ENCODE assay signal across 3 cellular contexts in the genomic region with DNA sequence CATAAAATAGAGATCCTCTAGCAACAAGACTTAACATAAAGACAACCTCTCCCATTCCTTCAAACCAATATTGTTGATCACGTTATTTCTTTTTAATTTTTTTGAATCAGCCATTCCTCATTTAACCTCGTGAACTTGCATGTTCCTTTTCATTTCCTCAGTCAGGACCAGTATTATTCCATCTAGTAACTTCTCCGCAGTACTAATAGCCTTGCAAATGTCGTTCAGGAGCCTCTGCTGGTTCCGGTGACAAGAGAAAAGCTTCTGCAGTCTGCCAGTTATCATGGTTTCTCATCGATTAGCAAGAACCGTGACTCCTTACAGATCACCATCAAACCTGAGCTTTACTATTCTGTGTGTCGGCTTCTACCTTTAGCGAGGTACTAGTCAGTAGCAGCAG.
TF ChIP-seq lines count a peak whose summit lies in the region.

No MANE protein-coding gene starts in this region.

TF ChIP-seq in A549, 52 proteins besides CTCF, POLR2A, EP300 and RAD21:
- TF ChIP-seq EHF (CRISPR knock-in tag; IDR thresholded peaks at IDR 0.05) (no peak), FOSB (CRISPR knock-in tag; IDR thresholded peaks at IDR 0.05) (no peak), MAFK (IDR thresholded peaks at IDR 0.05; ENCODE audit: partially characterized antibody) (no peak), MAZ (IDR thresholded peaks at IDR 0.05; ENCODE audit: borderline replicate concordance, low read depth, low read length) (no peak), SMC3 (IDR thresholded peaks at IDR 0.05) (no peak), PHF8 (IDR thresholded peaks at IDR 0.05; ENCODE audit: borderline replicate concordance, low read depth) (no peak), HOXB13 (CRISPR knock-in tag; IDR thresholded peaks at IDR 0.05; ENCODE audit: low read depth) (no peak), RCOR1 (IDR thresholded peaks at IDR 0.05; ENCODE audit: low read depth, low read length) (no peak)
- TF ChIP-seq, protein P1, sequence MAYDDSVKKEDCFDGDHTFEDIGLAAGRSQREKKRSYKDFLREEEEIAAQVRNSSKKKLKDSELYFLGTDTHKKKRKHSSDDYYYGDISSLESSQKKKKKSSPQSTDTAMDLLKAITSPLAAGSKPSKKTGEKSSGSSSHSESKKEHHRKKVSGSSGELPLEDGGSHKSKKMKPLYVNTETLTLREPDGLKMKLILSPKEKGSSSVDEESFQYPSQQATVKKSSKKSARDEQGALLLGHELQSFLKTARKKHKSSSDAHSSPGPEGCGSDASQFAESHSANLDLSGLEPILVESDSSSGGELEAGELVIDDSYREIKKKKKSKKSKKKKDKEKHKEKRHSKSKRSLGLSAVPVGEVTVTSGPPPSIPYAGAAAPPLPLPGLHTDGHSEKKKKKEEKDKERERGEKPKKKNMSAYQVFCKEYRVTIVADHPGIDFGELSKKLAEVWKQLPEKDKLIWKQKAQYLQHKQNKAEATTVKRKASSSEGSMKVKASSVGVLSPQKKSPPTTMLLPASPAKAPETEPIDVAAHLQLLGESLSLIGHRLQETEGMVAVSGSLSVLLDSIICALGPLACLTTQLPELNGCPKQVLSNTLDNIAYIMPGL (CRISPR knock-in tag; IDR thresholded peaks at IDR 0.05; ENCODE audit: borderline replicate concordance) = no peak

TF ChIP-seq in H1, 55 proteins besides CTCF, POLR2A, EP300 and RAD21:
- TF ChIP-seq, protein P2, sequence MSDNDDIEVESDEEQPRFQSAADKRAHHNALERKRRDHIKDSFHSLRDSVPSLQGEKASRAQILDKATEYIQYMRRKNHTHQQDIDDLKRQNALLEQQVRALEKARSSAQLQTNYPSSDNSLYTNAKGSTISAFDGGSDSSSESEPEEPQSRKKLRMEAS (IDR thresholded peaks at IDR 0.05) = no peak
- TF ChIP-seq, protein P3, sequence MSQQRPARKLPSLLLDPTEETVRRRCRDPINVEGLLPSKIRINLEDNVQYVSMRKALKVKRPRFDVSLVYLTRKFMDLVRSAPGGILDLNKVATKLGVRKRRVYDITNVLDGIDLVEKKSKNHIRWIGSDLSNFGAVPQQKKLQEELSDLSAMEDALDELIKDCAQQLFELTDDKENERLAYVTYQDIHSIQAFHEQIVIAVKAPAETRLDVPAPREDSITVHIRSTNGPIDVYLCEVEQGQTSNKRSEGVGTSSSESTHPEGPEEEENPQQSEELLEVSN (IDR thresholded peaks at IDR 0.05) = no peak
- TF ChIP-seq SAP30 (IDR thresholded peaks at IDR 0.05; ENCODE audit: insufficient read depth, insufficient replicate concordance, low read length) (no peak), BCL11A (IDR thresholded peaks at IDR 0.05; ENCODE audit: low read depth in 2 of 2, low read length in 2 of 2) (no peak), BACH1 (IDR thresholded peaks at IDR 0.05; ENCODE audit: low read length) (no peak), PHF8 (conservative IDR thresholded peaks at IDR 0.05; ENCODE audit: low read depth, low read length) (no peak), RFX5 (IDR thresholded peaks at IDR 0.05; ENCODE audit: borderline replicate concordance, low read depth, low read length) (no peak), NRF1 (IDR thresholded peaks at IDR 0.05; ENCODE audit: low read depth, low read length) (no peak), TCF12 (IDR thresholded peaks at IDR 0.05; ENCODE audit: low read depth, low read length) (no peak), CEBPB (IDR thresholded peaks at IDR 0.05; ENCODE audit: low read depth, low read length) (no peak), EGR1 (IDR thresholded peaks at IDR 0.05; ENCODE audit: borderline replicate concordance, low read depth, low read length) (no peak), KDM5A (IDR thresholded peaks at IDR 0.05; ENCODE audit: low read length) (no peak), RXRA (IDR thresholded peaks at IDR 0.05; ENCODE audit: insufficient read depth, low read depth, low read length) (no peak), CBX8 (IDR thresholded peaks at IDR 0.05; ENCODE audit: borderline replicate concordance, low read depth, low read length) (no peak), KDM4A (IDR thresholded peaks at IDR 0.05; ENCODE audit: low read depth, low read length, severe bottlenecking) (no peak), YY1 (IDR thresholded peaks at IDR 0.05; ENCODE audit: low read depth, low read length) (no peak), FOSL1 (IDR thresholded peaks at IDR 0.05; ENCODE audit: insufficient read depth, low read depth, low read length) (no peak)
- TF ChIP-seq, protein P4, sequence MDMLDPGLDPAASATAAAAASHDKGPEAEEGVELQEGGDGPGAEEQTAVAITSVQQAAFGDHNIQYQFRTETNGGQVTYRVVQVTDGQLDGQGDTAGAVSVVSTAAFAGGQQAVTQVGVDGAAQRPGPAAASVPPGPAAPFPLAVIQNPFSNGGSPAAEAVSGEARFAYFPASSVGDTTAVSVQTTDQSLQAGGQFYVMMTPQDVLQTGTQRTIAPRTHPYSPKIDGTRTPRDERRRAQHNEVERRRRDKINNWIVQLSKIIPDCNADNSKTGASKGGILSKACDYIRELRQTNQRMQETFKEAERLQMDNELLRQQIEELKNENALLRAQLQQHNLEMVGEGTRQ (IDR thresholded peaks at IDR 0.05; ENCODE audit: low read length) = no peak
- TF ChIP-seq, protein P5, sequence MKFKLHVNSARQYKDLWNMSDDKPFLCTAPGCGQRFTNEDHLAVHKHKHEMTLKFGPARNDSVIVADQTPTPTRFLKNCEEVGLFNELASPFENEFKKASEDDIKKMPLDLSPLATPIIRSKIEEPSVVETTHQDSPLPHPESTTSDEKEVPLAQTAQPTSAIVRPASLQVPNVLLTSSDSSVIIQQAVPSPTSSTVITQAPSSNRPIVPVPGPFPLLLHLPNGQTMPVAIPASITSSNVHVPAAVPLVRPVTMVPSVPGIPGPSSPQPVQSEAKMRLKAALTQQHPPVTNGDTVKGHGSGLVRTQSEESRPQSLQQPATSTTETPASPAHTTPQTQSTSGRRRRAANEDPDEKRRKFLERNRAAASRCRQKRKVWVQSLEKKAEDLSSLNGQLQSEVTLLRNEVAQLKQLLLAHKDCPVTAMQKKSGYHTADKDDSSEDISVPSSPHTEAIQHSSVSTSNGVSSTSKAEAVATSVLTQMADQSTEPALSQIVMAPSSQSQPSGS (IDR thresholded peaks at IDR 0.05; ENCODE audit: low read length) = no peak

TF ChIP-seq in HEK293T, 16 proteins besides CTCF, POLR2A, EP300 and RAD21:
- TF ChIP-seq BHLHE40 (IDR thresholded peaks at IDR 0.05; ENCODE audit: borderline replicate concordance) = no peak
- TF ChIP-seq ELF4 (IDR thresholded peaks at IDR 0.05) = no peak
- no peak for TF ChIP-seq TARDBP (IDR thresholded peaks at IDR 0.05)
- no peak for TF ChIP-seq LEF1 (IDR thresholded peaks at IDR 0.05; ENCODE audit: borderline replicate concordance)
- TF ChIP-seq NFRKB (IDR thresholded peaks at IDR 0.05) = no peak
- no peak for TF ChIP-seq SUZ12 (IDR thresholded peaks at IDR 0.05)
- TF ChIP-seq ZNF384 (IDR thresholded peaks at IDR 0.05) = no peak
- no peak for TF ChIP-seq L3MBTL2 (conservative IDR thresholded peaks at IDR 0.05)
- no peak for TF ChIP-seq CTBP1 (IDR thresholded peaks at IDR 0.05; ENCODE audit: borderline replicate concordance)
- TF ChIP-seq, protein P6, sequence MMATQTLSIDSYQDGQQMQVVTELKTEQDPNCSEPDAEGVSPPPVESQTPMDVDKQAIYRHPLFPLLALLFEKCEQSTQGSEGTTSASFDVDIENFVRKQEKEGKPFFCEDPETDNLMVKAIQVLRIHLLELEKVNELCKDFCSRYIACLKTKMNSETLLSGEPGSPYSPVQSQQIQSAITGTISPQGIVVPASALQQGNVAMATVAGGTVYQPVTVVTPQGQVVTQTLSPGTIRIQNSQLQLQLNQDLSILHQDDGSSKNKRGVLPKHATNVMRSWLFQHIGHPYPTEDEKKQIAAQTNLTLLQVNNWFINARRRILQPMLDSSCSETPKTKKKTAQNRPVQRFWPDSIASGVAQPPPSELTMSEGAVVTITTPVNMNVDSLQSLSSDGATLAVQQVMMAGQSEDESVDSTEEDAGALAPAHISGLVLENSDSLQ (IDR thresholded peaks at IDR 0.05) = no peak
- no peak for TF ChIP-seq SP1 (IDR thresholded peaks at IDR 0.05)
- no peak for TF ChIP-seq FOXA1 (IDR thresholded peaks at IDR 0.05)
- no peak for TF ChIP-seq ARNT (IDR thresholded peaks at IDR 0.05)
- no peak for TF ChIP-seq FOXM1 (IDR thresholded peaks at IDR 0.05; ENCODE audit: borderline replicate concordance)
- TF ChIP-seq FOXK2 (IDR thresholded peaks at IDR 0.05) = no peak
- no peak for TF ChIP-seq HDGF (IDR thresholded peaks at IDR 0.05; ENCODE audit: borderline replicate concordance)
